In the genomic region with DNA sequence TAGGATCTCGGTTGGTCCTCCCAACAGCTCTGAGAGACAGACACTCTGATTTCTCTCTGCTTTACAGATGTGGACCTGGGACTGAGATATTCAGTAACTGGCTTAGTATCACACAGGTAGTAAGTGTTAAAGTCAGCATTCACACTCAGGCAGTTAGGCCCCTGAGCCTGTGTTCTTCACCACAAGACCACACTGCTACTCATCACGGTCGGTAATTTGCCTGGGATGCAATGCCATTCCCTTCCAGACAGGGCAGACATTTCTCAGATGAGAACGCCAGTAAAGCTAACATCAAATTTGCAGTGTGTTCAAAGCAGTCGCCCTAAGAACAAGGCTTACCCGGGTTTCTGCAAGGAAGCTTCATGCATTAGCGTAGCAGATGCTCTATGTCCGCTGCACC, we compare ENCODE assay signal across 1 cellular context.
TF ChIP-seq lines count a peak whose summit lies in the region.

No MANE protein-coding gene starts in this region.

TF ChIP-seq in GM23338, 12 proteins besides CTCF, POLR2A, EP300 and RAD21 (continued from another document):
- no peak for TF ChIP-seq POLR2AphosphoS5 (IDR thresholded peaks at IDR 0.05; ENCODE audit: low read depth)
- no peak for TF ChIP-seq ZNF331 (CRISPR knock-in tag; IDR thresholded peaks at IDR 0.05; ENCODE audit: low read depth)
